In genomic region chr12:21794807-21795595, GRCh38 we compare ENCODE assay signal across 2 cellular contexts. TPM values are rescaled to one million over a fixed set of nuclear protein-coding genes. Genes with fewer than 3 reads are reported as not detected.
"Had no signal": no experiment of that assay in that cellular context is flagged by ENCODE, and none has a peak within 500 bp of the region (broad histone marks: within the 10 kb centered on the region; RNA-seq: fewer than 3 reads in every experiment).

No MANE protein-coding gene starts in this region.

RNA-seq across cellular contexts. Expression of gene KCNJ8, which starts 20.5 kb away (rescaled TPM):
- total RNA-seq: HT-29, M059J had no signal
